Comparison of ENCODE assay signal across 1 cellular context in genomic region chr6:170555305-170555704, GRCh38.
TF ChIP-seq lines count a peak whose summit lies in the region.

No MANE protein-coding gene starts in this region.

TF ChIP-seq in IMR-90, 13 proteins besides CTCF, POLR2A, EP300 and RAD21 (continued from another document):
- TF ChIP-seq, protein P1, sequence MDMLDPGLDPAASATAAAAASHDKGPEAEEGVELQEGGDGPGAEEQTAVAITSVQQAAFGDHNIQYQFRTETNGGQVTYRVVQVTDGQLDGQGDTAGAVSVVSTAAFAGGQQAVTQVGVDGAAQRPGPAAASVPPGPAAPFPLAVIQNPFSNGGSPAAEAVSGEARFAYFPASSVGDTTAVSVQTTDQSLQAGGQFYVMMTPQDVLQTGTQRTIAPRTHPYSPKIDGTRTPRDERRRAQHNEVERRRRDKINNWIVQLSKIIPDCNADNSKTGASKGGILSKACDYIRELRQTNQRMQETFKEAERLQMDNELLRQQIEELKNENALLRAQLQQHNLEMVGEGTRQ (IDR thresholded peaks at IDR 0.05; ENCODE audit: low read depth, low read length) = no peak
- TF ChIP-seq FOS (IDR thresholded peaks at IDR 0.05; ENCODE audit: low read depth, low read length) (no peak), SMC3 (IDR thresholded peaks at IDR 0.05; ENCODE audit: low read depth, low read length) (no peak)
